In the genomic region with DNA sequence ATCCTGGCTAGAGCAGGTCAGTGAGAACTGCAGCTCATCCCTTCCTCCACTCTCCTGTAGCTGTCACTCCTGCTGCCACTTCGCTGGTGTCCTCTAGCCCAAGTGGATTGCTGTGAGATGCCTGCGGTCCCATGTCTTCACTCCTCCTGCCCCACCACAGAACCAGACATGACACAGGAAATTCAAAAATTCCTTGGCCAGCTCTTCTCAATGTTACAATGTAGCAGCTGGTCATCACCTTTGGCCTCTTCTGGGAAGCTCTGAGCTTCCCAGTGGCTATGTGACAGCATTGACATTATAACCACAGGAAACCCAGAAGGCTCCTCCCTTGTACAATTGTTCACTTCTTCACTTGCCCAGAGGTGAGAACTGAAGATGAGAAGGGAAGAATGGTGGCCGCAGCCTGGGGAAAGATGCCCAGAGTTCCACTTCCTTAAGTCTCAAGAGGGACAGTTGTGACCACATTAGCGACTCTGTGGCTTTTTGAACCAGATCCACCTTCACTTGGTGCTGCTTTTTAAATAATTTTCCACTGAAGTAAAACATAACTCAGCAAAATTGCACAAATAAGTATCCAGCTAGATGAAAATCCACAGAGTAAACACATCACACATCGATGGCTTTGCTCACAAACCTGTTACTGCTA, we compare ENCODE assay signal across 15 cellular contexts.
DNase-seq lines count a peak whose midpoint lies in the region; ATAC-seq and TF ChIP-seq lines count a peak whose summit lies in the region.
"Had no signal": no experiment of that assay in that cellular context is flagged by ENCODE, and none has a peak within 500 bp of the region (broad histone marks: within the 10 kb centered on the region; RNA-seq: fewer than 3 reads in every experiment).

No MANE protein-coding gene starts in this region.

- H3K27me3 Mint-ChIP-seq in stimulated activated memory B cell treated with anti-CD40 and anti-IgM and Interleukin-4, amounts not matched to agents 10 μg/mL and 1 μg/mL and 100 μg/mL, for 72 hours: no peaks in the 10 kb centered on the region
- H3K27me3 Mint-ChIP-seq: progenitor cell of endocrine pancreas had no signal

- TF ChIP-seq CTCF in GM12865 (IDR thresholded peaks at IDR 0.05; ENCODE audit: insufficient read depth, low read depth, low read length, missing control alignments): no peak

- H3K4me3 Mint-ChIP-seq in stimulated activated memory B cell treated with anti-CD40 and anti-IgM and Interleukin-4, amounts not matched to agents 10 μg/mL and 1 μg/mL and 100 μg/mL, for 72 hours: no peak overlapping the region

- H3K4me3 ChIP-seq in GM12865 (ENCODE audit: low read depth, low read length): no peak overlapping the region
- H3K4me3 ChIP-seq: Peyer's patch had no signal

- peaks cover 68% of the 10 kb centered on the region for H3K4me1 Mint-ChIP-seq in stimulated activated memory B cell treated with anti-CD40 and anti-IgM and Interleukin-4, amounts not matched to agents 10 μg/mL and 1 μg/mL and 100 μg/mL, for 72 hours

- peak overlapping the region; percentile 50 for H3K27ac Mint-ChIP-seq in stimulated activated memory B cell treated with anti-CD40 and anti-IgM and Interleukin-4, amounts not matched to agents 10 μg/mL and 1 μg/mL and 100 μg/mL, for 72 hours
- H3K27ac Mint-ChIP-seq: progenitor cell of endocrine pancreas had no signal

- peak; percentile 11 for DNase-seq in GM12865 (ENCODE audit: low read depth)
- peak; percentile 6 to 67 for DNase-seq in NOMO-1 (lab: John Stamatoyannopoulos, UW; ENCODE audit: unreplicated experiment in 2 of 2)
- peak; percentile 35 for DNase-seq in hepatic stellate cell (ENCODE audit: low spot score)
- no peak for DNase-seq in ecto neural progenitor cell (ENCODE audit: low spot score)
- DNase-seq in NCI-H1694 (lab: John Stamatoyannopoulos, UW): no peak
- DNase-seq in NCI-H1092 (lab: John Stamatoyannopoulos, UW): no peak
- DNase-seq: aorta, head of caudate nucleus, Kasumi-1, NCI-H2081, NCI-H526, Peyer's patch had no signal

- H3K36me3 Mint-ChIP-seq in stimulated activated memory B cell treated with anti-CD40 and anti-IgM and Interleukin-4, amounts not matched to agents 10 μg/mL and 1 μg/mL and 100 μg/mL, for 72 hours: peaks cover 6% of the 10 kb centered on the region

- no peaks in the 10 kb centered on the region for H3K9me3 Mint-ChIP-seq in stimulated activated memory B cell treated with anti-CD40 and anti-IgM and Interleukin-4, amounts not matched to agents 10 μg/mL and 1 μg/mL and 100 μg/mL, for 72 hours

- no peak for ATAC-seq in stimulated activated memory B cell treated with anti-CD40 and anti-IgM and Interleukin-4, amounts not matched to agents 10 μg/mL and 1 μg/mL and 100 μg/mL, for 72 hours
- no peak for ATAC-seq in GM19035 (IDR thresholded peaks at IDR 0.05; ENCODE audit: unreplicated experiment)

Comparison
In these comparisons a context has a peak if more than half of its experiments do, and no peak if none do; other contexts are left out.
1. DNase-seq: peak in GM12865 (single experiment), NOMO-1 (2 of 2) and hepatic stellate cell (single experiment); none in ecto neural progenitor cell (single experiment), NCI-H1694 (single experiment) and NCI-H1092 (single experiment).